1 cellular context compared by ENCODE assay signal in the genomic region with DNA sequence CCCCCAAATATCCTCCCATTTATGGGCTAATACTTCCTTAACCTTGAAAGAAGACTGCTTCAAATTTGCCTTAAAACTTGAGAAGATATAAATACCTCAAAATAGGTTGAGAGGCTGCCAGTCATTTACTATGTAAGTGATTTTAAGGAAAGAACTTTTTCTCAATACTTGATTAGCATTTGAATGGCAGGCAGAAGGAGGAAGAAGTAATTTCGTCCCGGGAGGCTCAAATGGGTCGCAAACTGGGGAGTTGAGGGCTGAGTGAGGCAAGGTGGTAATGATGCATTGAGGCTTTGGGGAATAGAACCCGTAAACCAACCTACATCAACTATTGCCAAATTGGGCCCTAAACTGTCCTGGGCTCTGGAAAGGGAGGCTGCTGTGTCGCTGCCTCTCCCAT.
TF ChIP-seq lines count a peak whose summit lies in the region.

No MANE protein-coding gene starts in this region.

TF ChIP-seq in H1, 55 proteins besides CTCF, POLR2A, EP300 and RAD21:
- TF ChIP-seq TCF12 (IDR thresholded peaks at IDR 0.05; ENCODE audit: low read depth, low read length) = no peak
- TF ChIP-seq HDAC6 (IDR thresholded peaks at IDR 0.05; ENCODE audit: low read depth, low read length) = no peak
- no peak for TF ChIP-seq CHD1 (IDR thresholded peaks at IDR 0.05; ENCODE audit: low read depth, low read length)
